ENCODE assay signal across 10 cellular contexts in the genomic region with DNA sequence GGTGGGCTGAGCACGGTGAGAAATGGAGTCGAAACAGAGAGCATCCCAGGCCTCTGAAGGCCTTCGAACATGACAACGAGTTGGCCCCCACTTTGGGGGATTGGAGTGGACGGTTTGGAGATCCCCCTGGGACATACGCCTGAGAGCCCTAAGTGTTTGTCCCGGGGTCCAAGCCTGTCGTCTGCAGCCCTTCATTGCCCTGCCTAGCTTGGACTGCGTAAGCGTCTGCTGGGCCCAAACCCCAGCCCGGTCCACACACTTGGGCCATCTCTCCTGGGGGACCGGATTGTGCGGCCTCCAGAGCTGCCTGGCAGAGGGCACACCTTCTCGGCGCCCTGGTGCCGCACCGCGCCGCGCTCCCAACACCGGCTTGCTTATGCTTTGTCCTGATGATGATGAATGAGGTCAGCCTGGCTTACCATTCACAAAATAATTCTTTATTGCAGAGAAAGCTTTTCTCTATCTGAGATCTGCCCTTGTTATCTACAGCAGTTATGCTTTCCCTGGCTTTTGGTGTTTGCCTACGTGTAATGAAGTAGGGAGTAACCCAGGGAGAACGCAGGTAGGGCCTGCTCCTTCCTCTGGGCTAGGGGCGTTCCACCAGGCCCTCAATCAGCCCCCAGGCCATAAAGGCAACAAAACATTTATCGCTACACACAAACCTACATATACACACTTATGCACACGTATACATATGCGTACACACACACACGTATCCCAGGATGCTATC.
DNase-seq lines count a peak whose midpoint lies in the region; ATAC-seq and TF ChIP-seq lines count a peak whose summit lies in the region.
"Had no signal": no experiment of that assay in that cellular context is flagged by ENCODE, and none has a peak within 500 bp of the region (broad histone marks: within the 10 kb centered on the region; RNA-seq: fewer than 3 reads in every experiment).

No MANE protein-coding gene starts in this region.

- H3K27me3 ChIP-seq in mucosa of rectum (ENCODE audit: control insufficient read depth in 2 of 2, insufficient read depth in 2 of 2, low read length in 2 of 2): no peaks in the 10 kb centered on the region
- H3K27me3 ChIP-seq in vagina: no peaks in the 10 kb centered on the region

- TF ChIP-seq CTCF in vagina (IDR thresholded peaks at IDR 0.05): no peak

- H3K27ac ChIP-seq in mucosa of rectum (ENCODE audit: low read depth in 2 of 2, low read length in 2 of 2) (peak overlapping the region; percentile 44 to 100), vagina (peak overlapping the region; percentile 100)

- intact Hi-C loops in dendritic cell treated with granulocyte-macrophage colony-stimulating factor and Interleukin-4, amounts not matched to agents 40 ng/mL and 50 ng/mL, for 4 days (cut with micrococcal nuclease): no loop called here
- intact Hi-C loops in vagina (cut with DNase I): no loop called here

- DNase-seq in activated naive CD4-positive, alpha-beta T cell treated with anti-CD3 and anti-CD28 coated beads, Interleukin-2, amount 50 U/mL, for 16 hours: peak; percentile 8
- no peak for DNase-seq in activated naive CD4-positive, alpha-beta T cell (lab: John Stamatoyannopoulos, UW)
- no peak for DNase-seq in vagina (ENCODE audit: extremely low spot score in 2 of 2)
- DNase-seq: activated CD8-positive, alpha-beta T cell treated with anti-CD3 and anti-CD28 coated beads for 36 hours; CD8-positive, alpha-beta T cell had no signal

- H3K4me3 ChIP-seq in mucosa of rectum (ENCODE audit: low read length in 2 of 2) (peak overlapping the region; percentile 33 to 51), vagina (peak overlapping the region; percentile 21 to 23)

- peaks cover 42 to 47% of the 10 kb centered on the region in 2 donors for H3K4me1 ChIP-seq in mucosa of rectum (ENCODE audit: control insufficient read depth in 2 of 2, insufficient read depth in 2 of 2, low read length in 2 of 2)
- peaks cover 88% of the 10 kb centered on the region for H3K4me1 ChIP-seq in vagina

- H3K27me3 Mint-ChIP-seq in dendritic cell treated with granulocyte-macrophage colony-stimulating factor and Interleukin-4, amounts not matched to agents 40 ng/mL and 50 ng/mL, for 4 days: peaks cover 3% of the 10 kb centered on the region

- H3K27ac Mint-ChIP-seq in dendritic cell treated with granulocyte-macrophage colony-stimulating factor and Interleukin-4, amounts not matched to agents 40 ng/mL and 50 ng/mL, for 4 days: peak overlapping the region; percentile 21
- H3K27ac Mint-ChIP-seq: activated CD8-positive, alpha-beta T cell treated with anti-CD3 and anti-CD28 coated beads for 36 hours; CD8-positive, alpha-beta T cell had no signal

- TF ChIP-seq POLR2A in vagina (IDR thresholded peaks at IDR 0.05): no peak

- H3K9ac ChIP-seq in mucosa of rectum (ENCODE audit: low read depth in 1 of 2, low read length in 2 of 2): peak overlapping the region; percentile 29 to 50

- H3K9me3 ChIP-seq in mucosa of rectum (ENCODE audit: control insufficient read depth in 2 of 2, low read length in 2 of 2): no peaks in the 10 kb centered on the region
- H3K9me3 ChIP-seq in vagina: no peaks in the 10 kb centered on the region

- no peak overlapping the region for H3K4me3 Mint-ChIP-seq in dendritic cell treated with granulocyte-macrophage colony-stimulating factor and Interleukin-4, amounts not matched to agents 40 ng/mL and 50 ng/mL, for 4 days
- H3K4me3 Mint-ChIP-seq: activated CD8-positive, alpha-beta T cell treated with anti-CD3 and anti-CD28 coated beads for 36 hours; CD8-positive, alpha-beta T cell had no signal

- H3K36me3 ChIP-seq in mucosa of rectum (ENCODE audit: control insufficient read depth in 2 of 2, insufficient read depth in 2 of 2, low read length in 2 of 2): no peaks in the 10 kb centered on the region
- no peaks in the 10 kb centered on the region for H3K36me3 ChIP-seq in vagina

- peaks cover 58% of the 10 kb centered on the region for H3K4me1 Mint-ChIP-seq in dendritic cell treated with granulocyte-macrophage colony-stimulating factor and Interleukin-4, amounts not matched to agents 40 ng/mL and 50 ng/mL, for 4 days (ENCODE audit: low read depth)

- ATAC-seq in HG03196 (IDR thresholded peaks at IDR 0.05; ENCODE audit: unreplicated experiment) (no peak), GM21723 (IDR thresholded peaks at IDR 0.05; ENCODE audit: unreplicated experiment) (no peak), HG03095 (IDR thresholded peaks at IDR 0.05; ENCODE audit: unreplicated experiment) (no peak)
- ATAC-seq: activated CD8-positive, alpha-beta T cell treated with anti-CD3 and anti-CD28 coated beads for 36 hours; CD8-positive, alpha-beta T cell had no signal

- no peaks in the 10 kb centered on the region for H3K9me3 Mint-ChIP-seq in dendritic cell treated with granulocyte-macrophage colony-stimulating factor and Interleukin-4, amounts not matched to agents 40 ng/mL and 50 ng/mL, for 4 days
- H3K9me3 Mint-ChIP-seq: activated CD8-positive, alpha-beta T cell treated with anti-CD3 and anti-CD28 coated beads for 36 hours; CD8-positive, alpha-beta T cell had no signal

- H3K36me3 Mint-ChIP-seq in dendritic cell treated with granulocyte-macrophage colony-stimulating factor and Interleukin-4, amounts not matched to agents 40 ng/mL and 50 ng/mL, for 4 days (ENCODE audit: low read depth): peaks cover 40% of the 10 kb centered on the region
